Comparison of ENCODE assay signal across 8 cellular contexts in the genomic region with DNA sequence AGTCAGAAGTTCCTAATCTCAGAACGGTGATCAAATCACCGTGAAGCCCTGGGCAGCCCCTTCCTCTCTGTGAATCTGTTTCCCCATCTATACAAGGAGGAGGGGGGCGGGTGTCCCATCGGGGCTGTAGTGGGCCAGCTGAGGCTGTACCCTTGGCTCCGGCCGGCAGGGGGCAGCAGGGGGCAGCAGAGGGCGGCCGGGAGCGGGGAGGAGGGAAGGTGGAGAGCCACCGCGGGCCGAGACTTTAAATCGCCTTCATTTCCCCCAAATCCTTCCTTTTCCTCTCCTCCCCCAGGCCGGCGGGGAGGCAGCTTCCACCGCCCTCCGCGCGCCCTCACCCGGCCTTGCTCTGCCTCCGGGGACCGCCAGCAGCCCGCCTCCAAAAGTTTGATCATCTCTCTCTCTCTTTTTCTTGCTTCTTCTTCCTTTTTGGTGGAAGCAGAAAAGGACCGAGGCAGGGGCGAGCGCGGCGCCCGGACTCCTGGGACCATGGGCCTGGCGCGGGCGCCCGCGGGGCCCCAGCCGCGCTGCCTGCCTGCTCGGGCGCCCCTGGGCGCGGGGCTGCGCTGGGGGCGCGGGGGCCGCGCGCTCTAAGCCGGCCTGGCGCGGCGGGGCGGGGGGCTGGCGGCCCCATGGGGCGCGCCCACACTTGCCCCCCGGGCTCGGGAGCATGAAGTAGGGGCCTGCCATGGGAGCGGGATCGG. TPM values are rescaled to one million over a fixed set of nuclear protein-coding genes. Genes with fewer than 3 reads are reported as not detected.
DNase-seq lines count a peak whose midpoint lies in the region; ATAC-seq and TF ChIP-seq lines count a peak whose summit lies in the region.

A gene (plus strand): TSS at position 275 of the 704 bp plus-strand sequence. CDS start 414 bp downstream, at position 689.

- ATAC-seq in GM19324 (IDR thresholded peaks at IDR 0.05; ENCODE audit: low FRiP score, unreplicated experiment), result peak; percentile 83
- ATAC-seq in activated T-helper 17 cell treated with anti-CD3 and anti-CD28 coated beads, Interleukin-2, amount 50 U/mL, for 72 hours (replicated peaks), result peak; percentile 86
- ATAC-seq in naive thymus-derived CD4-positive, alpha-beta T cell, result peak; percentile 91

- POLR2A ChIA-PET in naive thymus-derived CD4-positive, alpha-beta T cell (lab: Charles Lee), result no interaction called here

- H3K27ac Mint-ChIP-seq in activated T-helper 17 cell treated with anti-CD3 and anti-CD28 coated beads, Interleukin-2, amount 50 U/mL, for 72 hours, result peak within 1 kb of the TSS; percentile 86
- H3K27ac Mint-ChIP-seq in naive thymus-derived CD4-positive, alpha-beta T cell, result peak within 1 kb of the TSS in 7 of 9 donors; percentile 24 to 66 (median 62)

- H3K4me3 ChIP-seq in Peyer's patch, result peak within 1 kb of the TSS; percentile 45 to 69 (median 54)
- H3K4me3 ChIP-seq in fibroblast of mammary gland (ENCODE audit: control insufficient read depth, low read depth, low read length), result peak within 1 kb of the TSS; percentile 62
- H3K4me3 ChIP-seq in naive thymus-derived CD4-positive, alpha-beta T cell (ENCODE audit: low read length), result peak within 1 kb of the TSS; percentile 40

- H3K27me3 ChIP-seq in Peyer's patch, result peaks cover 0 to 12% of the 10 kb centered on the region in 2 donors
- H3K27me3 ChIP-seq in naive thymus-derived CD4-positive, alpha-beta T cell (ENCODE audit: control insufficient read depth in 2 of 2, insufficient read depth in 2 of 2, low read length in 2 of 2), result peaks cover 0 to 4% of the 10 kb centered on the region in 2 donors

- peaks cover 18% of the 10 kb centered on the region for H3K4me1 Mint-ChIP-seq in activated T-helper 17 cell treated with anti-CD3 and anti-CD28 coated beads, Interleukin-2, amount 50 U/mL, for 72 hours
- peaks cover 15 to 32% (median 24%) of the 10 kb centered on the region in 7 donors for H3K4me1 Mint-ChIP-seq in naive thymus-derived CD4-positive, alpha-beta T cell

- no peaks in the 10 kb centered on the region for H3K9me3 ChIP-seq in Peyer's patch
- no peaks in the 10 kb centered on the region for H3K9me3 ChIP-seq in naive thymus-derived CD4-positive, alpha-beta T cell (ENCODE audit: control insufficient read depth in 2 of 3, low read length in 3 of 3)

- H3K9me3 Mint-ChIP-seq in activated T-helper 17 cell treated with anti-CD3 and anti-CD28 coated beads, Interleukin-2, amount 50 U/mL, for 72 hours, result no peaks in the 10 kb centered on the region
- H3K9me3 Mint-ChIP-seq in naive thymus-derived CD4-positive, alpha-beta T cell, result no peaks in the 10 kb centered on the region

- intact Hi-C loops in naive thymus-derived CD4-positive, alpha-beta T cell (cut with micrococcal nuclease), result loop anchor here (1.0 to 10.0 kb wide), 6 partner anchors 48 to 349 kb away; a partner anchor contains a TSS

- H3K4me3 Mint-ChIP-seq in activated T-helper 17 cell treated with anti-CD3 and anti-CD28 coated beads, Interleukin-2, amount 50 U/mL, for 72 hours, result peak within 1 kb of the TSS; percentile 84
- peak within 1 kb of the TSS; percentile 88 to 98 (median 91) for H3K4me3 Mint-ChIP-seq in naive thymus-derived CD4-positive, alpha-beta T cell

- TF ChIP-seq CTCF in Peyer's patch (IDR thresholded peaks at IDR 0.05), result peak; percentile 59 to 92 (median 78)
- peak; percentile 68 for TF ChIP-seq CTCF in fibroblast of mammary gland (conservative IDR thresholded peaks at IDR 0.05; ENCODE audit: control insufficient read depth, insufficient read depth, low read depth, low read length)

- H3K4me1 ChIP-seq in Peyer's patch, result peaks cover 0 to 25% (median 7%) of the 10 kb centered on the region in 4 donors
- peaks cover 0 to 13% of the 10 kb centered on the region in 2 donors for H3K4me1 ChIP-seq in naive thymus-derived CD4-positive, alpha-beta T cell (ENCODE audit: control insufficient read depth in 2 of 2, insufficient read depth in 2 of 2, low read length in 2 of 2)

- TF ChIP-seq POLR2A in Peyer's patch (IDR thresholded peaks at IDR 0.05), result no peak

- no peaks in the 10 kb centered on the region for H3K36me3 ChIP-seq in Peyer's patch
- no peaks in the 10 kb centered on the region for H3K36me3 ChIP-seq in naive thymus-derived CD4-positive, alpha-beta T cell (ENCODE audit: control insufficient read depth in 2 of 3, insufficient read depth in 3 of 3, low read length in 3 of 3)

- DNase-seq in Ammon's horn (ENCODE audit: low spot score), result peak; percentile 82
- peak; percentile 81 for DNase-seq in HPDE6-E6E7 (ENCODE audit: extremely low spot score)
- peak; percentile 64 to 88 (median 84) for DNase-seq in Peyer's patch
- peak; percentile 73 for DNase-seq in fibroblast of mammary gland (ENCODE audit: low read depth)
- DNase-seq in naive thymus-derived CD4-positive, alpha-beta T cell, result peak; percentile 38 to 90 (median 71)
- peak; percentile 64 to 69 for DNase-seq in stimulated activated CD8-positive, alpha-beta memory T cell treated with anti-CD3 and anti-CD28 coated beads, Interleukin-7, amount 100 ng/mL, for 48 hours (ENCODE audit: extremely low read depth in 1 of 2, low read depth in 1 of 2)

- peak within 1 kb of the TSS in 3 of 4 donors; percentile 26 to 80 (median 60) for H3K27ac ChIP-seq in Peyer's patch
- H3K27ac ChIP-seq in naive thymus-derived CD4-positive, alpha-beta T cell (ENCODE audit: low read depth, low read length), result no peak within 1 kb of the TSS

- CTCF ChIA-PET in naive thymus-derived CD4-positive, alpha-beta T cell (lab: Charles Lee), result interaction anchor here (0.8 to 1.8 kb wide), 3 partner anchors 48 to 232 kb away, joined by 3 to 6 read pairs (median 5); a partner anchor contains a TSS

- H3K27me3 Mint-ChIP-seq in activated T-helper 17 cell treated with anti-CD3 and anti-CD28 coated beads, Interleukin-2, amount 50 U/mL, for 72 hours, result peaks cover 36% of the 10 kb centered on the region
- H3K27me3 Mint-ChIP-seq in naive thymus-derived CD4-positive, alpha-beta T cell, result peaks cover 31 to 54% (median 45%) of the 10 kb centered on the region in 5 donors

- H3K36me3 Mint-ChIP-seq in activated T-helper 17 cell treated with anti-CD3 and anti-CD28 coated beads, Interleukin-2, amount 50 U/mL, for 72 hours (ENCODE audit: low read depth), result peaks cover 6% of the 10 kb centered on the region
- no peaks in the 10 kb centered on the region for H3K36me3 Mint-ChIP-seq in naive thymus-derived CD4-positive, alpha-beta T cell

RNA-seq across cellular contexts. Expression of the gene that starts here (rescaled TPM):
- 10 to 100 TPM in 1 of 4 donors, 1 to 10 TPM in 3; 5.8 to 23.1 (median 7.2) TPM for total RNA-seq in Peyer's patch
- total RNA-seq in activated T-helper 17 cell treated with anti-CD3 and anti-CD28 coated beads, Interleukin-2, amount 50 U/mL, for 72 hours, result 10 to 100 TPM in 1 of 2 donors, 1 to 10 TPM in 1; 7.8 to 12.0 TPM
- total RNA-seq in naive thymus-derived CD4-positive, alpha-beta T cell, result 1 to 10 TPM; 1.2 to 2.4 (median 1.9) TPM
- not detected for polyA plus RNA-seq in naive thymus-derived CD4-positive, alpha-beta T cell
